ENCODE assay signal across 1 cellular context in genomic region chr2:72995420-72996151, GRCh38.
TF ChIP-seq lines count a peak whose summit lies in the region.

No MANE protein-coding gene starts in this region.

TF ChIP-seq in H1, 55 proteins besides CTCF, POLR2A, EP300 and RAD21:
- TF ChIP-seq E2F6 (IDR thresholded peaks at IDR 0.05) = no peak
- no peak for TF ChIP-seq JUND (IDR thresholded peaks at IDR 0.05; ENCODE audit: low read length)
- TF ChIP-seq CBX5 (IDR thresholded peaks at IDR 0.05; ENCODE audit: low read depth, low read length) = no peak
- TF ChIP-seq SIRT6 (IDR thresholded peaks at IDR 0.05; ENCODE audit: low read length) = no peak
- no peak for TF ChIP-seq RBBP5 (IDR thresholded peaks at IDR 0.05; ENCODE audit: borderline replicate concordance, low read depth, low read length)
- TF ChIP-seq SUZ12 (IDR thresholded peaks at IDR 0.05; ENCODE audit: low read length) = no peak
- no peak for TF ChIP-seq RXRA (IDR thresholded peaks at IDR 0.05; ENCODE audit: insufficient read depth, low read depth, low read length)
- no peak for TF ChIP-seq GABPA (IDR thresholded peaks at IDR 0.05; ENCODE audit: borderline replicate concordance, insufficient read depth, low read length)
- no peak for TF ChIP-seq TAF1 (IDR thresholded peaks at IDR 0.05; ENCODE audit: low read depth, low read length)
